In the genomic region with DNA sequence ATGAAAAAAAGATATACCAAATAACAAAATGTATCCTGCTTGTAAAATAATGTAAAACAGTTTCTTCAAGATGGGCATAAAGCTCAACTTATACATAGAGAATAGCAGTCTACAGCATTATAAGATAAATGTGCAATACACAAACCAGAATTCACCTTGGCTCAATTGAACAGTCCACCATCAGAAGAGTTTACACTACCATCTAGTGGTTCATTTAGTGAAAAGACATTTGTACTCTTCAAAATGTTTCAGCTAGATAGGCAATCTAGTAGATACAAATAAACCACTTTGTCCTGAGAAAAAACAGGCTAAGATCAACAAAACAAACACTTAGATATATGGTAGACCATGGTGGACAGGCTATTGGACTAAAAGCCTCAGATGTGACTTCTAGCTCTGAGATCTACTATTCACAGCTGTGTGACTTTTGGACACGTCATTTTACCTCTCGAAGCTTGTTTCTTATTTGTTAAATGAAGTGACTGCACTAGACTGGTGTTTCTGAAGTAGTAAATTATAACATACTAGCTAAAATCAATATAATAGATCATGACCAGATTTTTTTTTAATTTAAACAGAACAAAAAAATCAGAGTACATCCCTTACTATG, we compare ENCODE assay signal across 8 cellular contexts. TPM values are rescaled to one million over a fixed set of nuclear protein-coding genes. Genes with fewer than 3 reads are reported as not detected.
A peak's percentile ranks its signal among the peaks of the same experiment; 100 is the strongest.
DNase-seq lines count a peak whose midpoint lies in the region; ATAC-seq and TF ChIP-seq lines count a peak whose summit lies in the region.

No MANE protein-coding gene starts in this region.

- H3K27ac ChIP-seq in brain microvascular endothelial cell (no peak overlapping the region), aorta (ENCODE audit: low read depth in 1 of 2, low read length in 2 of 2) (no peak overlapping the region)

- peak; percentile 22 for DNase-seq in SIG-M5 treated with dmso at 0.1 percent for 504 hours (lab: John Stamatoyannopoulos, UW; ENCODE audit: unreplicated experiment)
- DNase-seq in SIG-M5 (lab: John Stamatoyannopoulos, UW): no peak
- peak; percentile 35 for DNase-seq in NCI-H2081 treated with DMSO at 0.1 percent for 48 hours (lab: John Stamatoyannopoulos, UW)
- no peak for DNase-seq in brain microvascular endothelial cell
- DNase-seq in kidney epithelial cell (ENCODE audit: low read depth): peak; percentile 10
- no peak for DNase-seq in aorta
- no peak for DNase-seq in posterior cingulate gyrus

- in situ Hi-C loops in brain microvascular endothelial cell (cut with HindIII; ENCODE audit: low pct_ligation_motif_present, low sequenced_read_pairs): no loop called here

- peak; percentile 43 for TF ChIP-seq CTCF in brain microvascular endothelial cell (IDR thresholded peaks at IDR 0.05; ENCODE audit: low read depth, low read length, missing control alignments)
- peak; percentile 49 for TF ChIP-seq CTCF in kidney epithelial cell (IDR thresholded peaks at IDR 0.05; ENCODE audit: insufficient read depth, low read length, poor library complexity, severe bottlenecking)

- H3K9me3 ChIP-seq in aorta (ENCODE audit: control insufficient read depth, low read length): peaks cover 1% of the 10 kb centered on the region

- peak; percentile 70 for ATAC-seq in aorta (ENCODE audit: low FRiP score)
- no peak for ATAC-seq in GM21526 (IDR thresholded peaks at IDR 0.05; ENCODE audit: low FRiP score, unreplicated experiment)

- H3K4me3 ChIP-seq in brain microvascular endothelial cell (ENCODE audit: low read depth, low read length) (no peak overlapping the region), kidney epithelial cell (ENCODE audit: low read depth, low read length) (no peak overlapping the region), aorta (ENCODE audit: low read length in 2 of 2) (no peak overlapping the region)

- H3K36me3 ChIP-seq in brain microvascular endothelial cell (replicated peaks) (no peaks in the 10 kb centered on the region), kidney epithelial cell (ENCODE audit: control insufficient read depth, insufficient read depth, low read length) (no peaks in the 10 kb centered on the region), aorta (ENCODE audit: control insufficient read depth in 1 of 2, insufficient read depth in 2 of 2, low read length in 1 of 2) (no peaks in the 10 kb centered on the region)

- 82 to 86% methylated on average over 2 of the region's 2 CpGs for WGBS in aorta, 2 donors

- intact Hi-C loops in aorta (cut with DNase I): loop anchor here (2.0 to 10.0 kb wide), 5 partner anchors 109 to 421 kb away; no protein-coding TSS in a partner anchor
- intact Hi-C loops in posterior cingulate gyrus (cut with DNase I): loop anchor here (2.0 to 5.0 kb wide), 4 partner anchors 109 to 509 kb away; no protein-coding TSS in a partner anchor

- no peaks in the 10 kb centered on the region for H3K27me3 ChIP-seq in brain microvascular endothelial cell (replicated peaks)
- H3K27me3 ChIP-seq in kidney epithelial cell (ENCODE audit: control insufficient read depth, insufficient read depth, low read length): no peaks in the 10 kb centered on the region
- no peaks in the 10 kb centered on the region for H3K27me3 ChIP-seq in aorta (ENCODE audit: control insufficient read depth in 1 of 2, insufficient read depth in 2 of 2, low read length in 1 of 2)

- H3K4me1 ChIP-seq in aorta (ENCODE audit: control insufficient read depth in 1 of 2, insufficient read depth in 2 of 2, low read length in 2 of 2): no peaks in the 10 kb centered on the region

RNA-seq across cellular contexts. Expression of gene TPD52L3, which starts 22.1 kb away (rescaled TPM):
- total RNA-seq in kidney epithelial cell (not detected in 2 replicates), aorta (not detected)
- not detected for polyA plus RNA-seq in aorta

Comparison
In these comparisons a context has a peak if more than half of its experiments do, and no peak if none do; other contexts are left out.
1. DNase-seq: peak in SIG-M5 treated with dmso at 0.1 percent for 504 hours (single experiment), NCI-H2081 treated with DMSO at 0.1 percent for 48 hours (single experiment) and kidney epithelial cell (single experiment); none in SIG-M5 (single experiment), brain microvascular endothelial cell (single experiment), aorta (0 of 2) and posterior cingulate gyrus (0 of 10).